ENCODE assay signal across 20 cellular contexts in genomic region chr2:123073956-123074355, GRCh38.
"Had no signal": no experiment of that assay in that cellular context is flagged by ENCODE, and none has a peak within 500 bp of the region (broad histone marks: within the 10 kb centered on the region; RNA-seq: fewer than 3 reads in every experiment).

No MANE protein-coding gene starts in this region.

- ATAC-seq: activated CD8-positive, alpha-beta memory T cell treated with anti-CD3 and anti-CD28 coated beads, Interleukin-2, amount 10 ng/mL, durations not matched to agents 7 days and 5 days; activated naive CD8-positive, alpha-beta T cell treated with anti-CD3 and anti-CD28 coated beads, Interleukin-2, amount 50 U/mL, for 24 hours; gastroesophageal sphincter; left ventricle myocardium superior; natural killer cell treated with Interleukin-12 subunit alpha and Interleukin-12 subunit beta and Interleukin-15 and Interleukin-18, amount 100 ng/mL, for 72 hours; right cardiac atrium had no signal

- H3K4me3 Mint-ChIP-seq: activated CD4-positive, alpha-beta memory T cell treated with anti-CD3 and anti-CD28 coated beads for 36 hours; activated CD8-positive, alpha-beta memory T cell treated with anti-CD3 and anti-CD28 coated beads, Interleukin-2, amount 10 ng/mL, durations not matched to agents 7 days and 5 days; activated naive CD4-positive, alpha-beta T cell treated with anti-CD3 and anti-CD28 coated beads for 36 hours; activated naive CD8-positive, alpha-beta T cell treated with anti-CD3 and anti-CD28 coated beads, Interleukin-2, amount 50 U/mL, for 24 hours; natural killer cell treated with Interleukin-12 subunit alpha and Interleukin-12 subunit beta and Interleukin-15 and Interleukin-18, amount 100 ng/mL, for 72 hours; stimulated activated naive CD8-positive, alpha-beta T cell treated with anti-CD3 and anti-CD28 coated beads, Interleukin-15, Interleukin-2, amounts not matched to agents 100 ng/mL and 50 ng/mL, for 24 hours had no signal

- DNase-seq: activated CD4-positive, alpha-beta memory T cell treated with anti-CD3 and anti-CD28 coated beads for 36 hours; activated CD8-positive, alpha-beta memory T cell treated with anti-CD3 and anti-CD28 coated beads, Interleukin-2, amount 10 ng/mL, durations not matched to agents 7 days and 5 days; activated naive CD4-positive, alpha-beta T cell treated with anti-CD3 and anti-CD28 coated beads for 36 hours; activated naive CD8-positive, alpha-beta T cell treated with anti-CD3 and anti-CD28 coated beads, Interleukin-2, amount 50 U/mL, for 24 hours; activated T-cell treated with anti-CD3 and anti-CD28 coated beads, Interleukin-2, amount 50 U/mL, for 1 hour; aorta; erythroblast; kidney; left ventricle myocardium superior; mesendoderm; occipital lobe; right cardiac atrium; T-helper 9 cell; upper lobe of left lung had no signal

- H3K9me3 ChIP-seq: gastroesophageal sphincter, suprapubic skin, upper lobe of left lung had no signal

- H3K27me3 Mint-ChIP-seq: activated CD4-positive, alpha-beta memory T cell treated with anti-CD3 and anti-CD28 coated beads for 36 hours; activated CD8-positive, alpha-beta memory T cell treated with anti-CD3 and anti-CD28 coated beads, Interleukin-2, amount 10 ng/mL, durations not matched to agents 7 days and 5 days; activated naive CD8-positive, alpha-beta T cell treated with anti-CD3 and anti-CD28 coated beads, Interleukin-2, amount 50 U/mL, for 24 hours; natural killer cell treated with Interleukin-12 subunit alpha and Interleukin-12 subunit beta and Interleukin-15 and Interleukin-18, amount 100 ng/mL, for 72 hours; progenitor cell of endocrine pancreas; stimulated activated naive CD8-positive, alpha-beta T cell treated with anti-CD3 and anti-CD28 coated beads, Interleukin-15, Interleukin-2, amounts not matched to agents 100 ng/mL and 50 ng/mL, for 24 hours had no signal

- H3K27ac Mint-ChIP-seq: activated CD4-positive, alpha-beta memory T cell treated with anti-CD3 and anti-CD28 coated beads for 36 hours; activated CD8-positive, alpha-beta memory T cell treated with anti-CD3 and anti-CD28 coated beads, Interleukin-2, amount 10 ng/mL, durations not matched to agents 7 days and 5 days; activated naive CD4-positive, alpha-beta T cell treated with anti-CD3 and anti-CD28 coated beads for 36 hours; activated naive CD8-positive, alpha-beta T cell treated with anti-CD3 and anti-CD28 coated beads, Interleukin-2, amount 50 U/mL, for 24 hours; activated T-helper 2 cell treated with anti-CD3 and anti-CD28 coated beads, Interferon-gamma antibody, Interleukin-2, Interleukin-4, amounts not matched to agents 10 μg/mL and 5 μg/mL and 100 μg/mL, durations not matched to agents 14 hours and 24 hours and 36 hours; natural killer cell treated with Interleukin-12 subunit alpha and Interleukin-12 subunit beta and Interleukin-15 and Interleukin-18, amount 100 ng/mL, for 72 hours; progenitor cell of endocrine pancreas; stimulated activated naive CD8-positive, alpha-beta T cell treated with anti-CD3 and anti-CD28 coated beads, Interleukin-15, Interleukin-2, amounts not matched to agents 100 ng/mL and 50 ng/mL, for 24 hours had no signal

- H3K36me3 Mint-ChIP-seq: activated CD4-positive, alpha-beta memory T cell treated with anti-CD3 and anti-CD28 coated beads for 36 hours; activated CD8-positive, alpha-beta memory T cell treated with anti-CD3 and anti-CD28 coated beads, Interleukin-2, amount 10 ng/mL, durations not matched to agents 7 days and 5 days had no signal

- H3K4me1 Mint-ChIP-seq: activated CD8-positive, alpha-beta memory T cell treated with anti-CD3 and anti-CD28 coated beads, Interleukin-2, amount 10 ng/mL, durations not matched to agents 7 days and 5 days; activated naive CD8-positive, alpha-beta T cell treated with anti-CD3 and anti-CD28 coated beads, Interleukin-2, amount 50 U/mL, for 24 hours had no signal
